Comparison of ENCODE assay signal across 1 cellular context in the genomic region with DNA sequence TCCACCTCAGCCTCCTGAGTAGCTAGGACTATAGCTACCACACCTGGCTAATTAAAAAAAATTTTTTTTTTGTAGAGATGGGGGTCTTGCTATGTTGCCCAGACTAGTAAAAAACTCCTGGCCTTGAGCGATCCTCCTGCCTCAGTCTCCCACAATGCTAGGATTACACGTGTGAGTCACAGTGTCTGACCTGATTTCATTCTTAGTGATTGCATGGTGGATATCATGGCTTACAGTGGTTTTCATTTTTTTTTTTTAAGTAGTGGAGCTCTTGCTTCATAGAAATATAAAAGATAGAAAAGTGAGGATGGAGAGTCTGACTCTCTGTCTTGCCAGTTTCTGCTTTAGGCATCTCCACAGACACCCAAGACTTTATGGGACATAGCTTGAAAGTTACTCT.
TF ChIP-seq lines count a peak whose summit lies in the region.

No MANE protein-coding gene starts in this region.

TF ChIP-seq in HepG2, 621 proteins besides CTCF, POLR2A, EP300 and RAD21 (continued from another document):
- TF ChIP-seq REST (IDR thresholded peaks at IDR 0.05; ENCODE audit: borderline replicate concordance in 1 of 2, low read depth in 1 of 2, low read length in 2 of 2) (no peak), ZKSCAN5 (CRISPR knock-in tag; IDR thresholded peaks at IDR 0.05) (no peak), ZNF850 (CRISPR knock-in tag; conservative IDR thresholded peaks at IDR 0.05) (no peak), SRSF9 (IDR thresholded peaks at IDR 0.05; ENCODE audit: borderline replicate concordance, insufficient read depth, low read depth, low read length, poor library complexity, severe bottlenecking) (no peak), FOXC1 (CRISPR knock-in tag; IDR thresholded peaks at IDR 0.05; ENCODE audit: borderline replicate concordance) (no peak), SP5 (CRISPR knock-in tag; IDR thresholded peaks at IDR 0.05; ENCODE audit: borderline replicate concordance, low read depth) (no peak), ISL2 (CRISPR knock-in tag; IDR thresholded peaks at IDR 0.05) (no peak), ZSCAN29 (CRISPR knock-in tag; conservative IDR thresholded peaks at IDR 0.05) (no peak), ZNF558 (CRISPR knock-in tag; IDR thresholded peaks at IDR 0.05; ENCODE audit: borderline replicate concordance) (no peak), LBX2 (CRISPR knock-in tag; IDR thresholded peaks at IDR 0.05; ENCODE audit: borderline replicate concordance) (no peak), MIXL1 (CRISPR knock-in tag; IDR thresholded peaks at IDR 0.05) (no peak), ZNF547 (CRISPR knock-in tag; IDR thresholded peaks at IDR 0.05) (no peak), POLR2G (IDR thresholded peaks at IDR 0.05; ENCODE audit: low read depth, low read length) (no peak), ZMYM3 (CRISPR knock-in tag; IDR thresholded peaks at IDR 0.05) (no peak), RORA (CRISPR knock-in tag; IDR thresholded peaks at IDR 0.05) (no peak), SRF (IDR thresholded peaks at IDR 0.05; ENCODE audit: low read depth, low read length) (no peak), ZNF503 (CRISPR knock-in tag; IDR thresholded peaks at IDR 0.05) (no peak)
- TF ChIP-seq, protein P1, sequence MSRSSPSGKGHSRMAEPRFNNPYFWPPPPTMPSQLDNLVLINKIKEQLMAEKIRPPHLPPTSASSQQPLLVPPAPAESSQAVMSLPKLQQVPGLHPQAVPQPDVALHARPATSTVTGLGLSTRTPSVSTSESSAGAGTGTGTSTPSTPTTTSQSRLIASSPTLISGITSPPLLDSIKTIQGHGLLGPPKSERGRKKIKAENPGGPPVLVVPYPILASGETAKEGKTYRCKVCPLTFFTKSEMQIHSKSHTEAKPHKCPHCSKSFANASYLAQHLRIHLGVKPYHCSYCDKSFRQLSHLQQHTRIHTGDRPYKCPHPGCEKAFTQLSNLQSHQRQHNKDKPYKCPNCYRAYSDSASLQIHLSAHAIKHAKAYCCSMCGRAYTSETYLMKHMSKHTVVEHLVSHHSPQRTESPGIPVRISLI (CRISPR knock-in tag; IDR thresholded peaks at IDR 0.05; ENCODE audit: borderline replicate concordance): no peak
